Comparison of ENCODE assay signal across 33 cellular contexts in the genomic region with DNA sequence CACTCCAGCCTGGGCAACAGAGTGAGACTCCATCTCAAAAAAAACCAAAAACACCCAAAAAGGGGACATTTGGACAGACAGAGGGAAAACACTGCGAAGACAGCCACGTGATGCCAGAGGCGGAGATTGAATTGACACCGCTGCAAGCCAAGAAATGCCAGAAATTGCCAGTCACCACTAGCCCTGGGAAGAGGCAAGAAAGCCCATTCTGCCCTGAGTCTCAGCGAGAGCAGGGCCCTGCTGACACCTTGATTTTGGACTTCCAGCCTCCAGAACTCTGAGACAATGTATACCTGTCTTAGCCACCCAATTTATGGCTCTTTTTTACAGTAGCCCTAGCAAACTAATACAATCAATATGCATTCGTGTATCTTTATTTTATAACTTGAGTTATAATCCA. TPM values are rescaled to one million over a fixed set of nuclear protein-coding genes. Genes with fewer than 3 reads are reported as not detected.
DNase-seq lines count a peak whose midpoint lies in the region; ATAC-seq, FAIRE-seq and TF ChIP-seq lines count a peak whose summit lies in the region.
"Had no signal": no experiment of that assay in that cellular context is flagged by ENCODE, and none has a peak within 500 bp of the region (broad histone marks: within the 10 kb centered on the region; RNA-seq: fewer than 3 reads in every experiment).

No MANE protein-coding gene starts in this region.

- WGBS in trophoblast cell (ENCODE audit: extremely low coverage, insufficient coverage, insufficient read length): no CpG with 5 or more reads among the region's 6 CpGs
- 59% methylated on average over 6 of the region's 6 CpGs for WGBS in HepG2 (ENCODE audit: low lambda C conversion rate)

- POLR2A ChIA-PET in HEK293 (lab: Yijun Ruan, JAX) (interaction anchor here (1.6 kb wide), 1 partner anchor 11 kb away, joined by 6 read pairs; a partner anchor contains a TSS), HepG2 (lab: Yijun Ruan, JAX) (interaction anchor here (2.5 kb wide), 1 partner anchor 11 kb away, joined by 11 read pairs; a partner anchor contains a TSS)

- no peak overlapping the region for H3K27ac ChIP-seq in HEK293 (ENCODE audit: extremely low read depth, low read depth, low read length)
- peak overlapping the region; percentile 93; the same call in 1 of the 2 replicates for H3K27ac ChIP-seq in SK-N-MC
- no peak overlapping the region for H3K27ac ChIP-seq in colonic mucosa
- H3K27ac ChIP-seq in trophoblast cell (ENCODE audit: low read depth, low read length): no peak overlapping the region
- no peak overlapping the region for H3K27ac ChIP-seq in HepG2 (ENCODE audit: extremely low read length, insufficient read depth, low read length)
- H3K27ac ChIP-seq: BLaER1 had no signal

- TF ChIP-seq CTCF in HEK293 (tag by site-specific recombination; IDR thresholded peaks at IDR 0.05) (no peak), colonic mucosa (IDR thresholded peaks at IDR 0.05) (no peak), HepG2 (CRISPR knock-in tag; IDR thresholded peaks at IDR 0.05) (no peak)

- no peak overlapping the region for H2BK120ac ChIP-seq in trophoblast cell (ENCODE audit: insufficient read depth, low read length, poor library complexity)

- intact Hi-C loops in colonic mucosa (cut with DNase I) (no loop called here), HepG2 (cut with micrococcal nuclease; ENCODE audit: unreplicated experiment) (no loop called here)

- BruUV-seq in HepG2 (replicated peaks; lab: Mats Ljungman, UMichigan): no TSS peak

- H2BK5ac ChIP-seq in trophoblast cell (ENCODE audit: low read depth, low read length, poor library complexity): no peak overlapping the region

- no peak for FAIRE-seq in HepG2 (lab: Jason Lieb, UNC)
- FAIRE-seq: A204.1, GM12878, GM12892, GM18507 had no signal

- H3K4me3 ChIP-seq in HEK293 (ENCODE audit: low read depth, low read length) (no peak overlapping the region), SK-N-MC (no peak overlapping the region), colonic mucosa (no peak overlapping the region), trophoblast cell (ENCODE audit: low read depth, low read length) (no peak overlapping the region), HepG2 (replicated peaks in 1 of 3; ENCODE audit: insufficient read depth in 1 of 3, low read depth in 2 of 3, low read length in 3 of 3) (no peak overlapping the region)
- H3K4me3 ChIP-seq: BLaER1, GM12878 had no signal

- no peaks in the 10 kb centered on the region for H3K79me1 ChIP-seq in trophoblast cell (ENCODE audit: low read length)

- no peaks in the 10 kb centered on the region for H3K9me3 ChIP-seq in HEK293 (ENCODE audit: control insufficient read depth, insufficient read depth, low read depth, low read length)
- H3K9me3 ChIP-seq in SK-N-MC (ENCODE audit: low read depth, low read length): no peaks in the 10 kb centered on the region
- H3K9me3 ChIP-seq in colonic mucosa: no peaks in the 10 kb centered on the region
- no peaks in the 10 kb centered on the region for H3K9me3 ChIP-seq in trophoblast cell (ENCODE audit: insufficient read depth, low read depth, low read length)
- no peaks in the 10 kb centered on the region for H3K9me3 ChIP-seq in HepG2 (ENCODE audit: low read length)
- H3K9me3 ChIP-seq: BE2C, BLaER1 had no signal

- no peak overlapping the region for H3K14ac ChIP-seq in trophoblast cell (ENCODE audit: low read length)

- H3K4ac ChIP-seq in trophoblast cell (ENCODE audit: low read depth, low read length): no peak overlapping the region

- TF ChIP-seq POLR2A in HepG2 (IDR thresholded peaks at IDR 0.05; ENCODE audit: insufficient read depth in 1 of 2, low read depth in 2 of 2, low read length in 2 of 2): no peak

- H3K4me1 ChIP-seq in HEK293 (ENCODE audit: control insufficient read depth, insufficient read depth, low read length): no peaks in the 10 kb centered on the region
- H3K4me1 ChIP-seq in colonic mucosa: no peaks in the 10 kb centered on the region
- no peaks in the 10 kb centered on the region for H3K4me1 ChIP-seq in trophoblast cell (ENCODE audit: control insufficient read depth in 1 of 2, insufficient read depth in 2 of 2, low read length in 2 of 2)
- peaks cover 18% of the 10 kb centered on the region for H3K4me1 ChIP-seq in HepG2 (ENCODE audit: insufficient read depth, low read length)
- H3K4me1 ChIP-seq: BE2C, BLaER1 had no signal

- H3K36me3 ChIP-seq in HEK293 (ENCODE audit: control insufficient read depth in 2 of 2, insufficient read depth in 1 of 2, low read length in 2 of 2) (no peaks in the 10 kb centered on the region), SK-N-MC (ENCODE audit: insufficient read depth, low read length) (no peaks in the 10 kb centered on the region), colonic mucosa (no peaks in the 10 kb centered on the region), trophoblast cell (ENCODE audit: control insufficient read depth in 1 of 2, insufficient read depth in 2 of 2, low read length in 2 of 2) (no peaks in the 10 kb centered on the region), HepG2 (replicated peaks in 1 of 2; ENCODE audit: control insufficient read depth in 1 of 2, insufficient read depth in 2 of 2, low read length in 2 of 2) (no peaks in the 10 kb centered on the region)
- H3K36me3 ChIP-seq: BE2C, BLaER1 had no signal

- TF ChIP-seq EP300 in HepG2 (IDR thresholded peaks at IDR 0.05; ENCODE audit: low read depth in 2 of 2, low read length in 2 of 2) (no peak), HepG2 (CRISPR knock-in tag; IDR thresholded peaks at IDR 0.05; ENCODE audit: borderline replicate concordance) (no peak)

- H2AK5ac ChIP-seq in trophoblast cell (ENCODE audit: low read length): no peak overlapping the region

- H3K4me2 ChIP-seq in trophoblast cell (ENCODE audit: low read length) (no peak overlapping the region), HepG2 (ENCODE audit: low read depth, low read length) (no peak overlapping the region)
- H3K4me2 ChIP-seq: BLaER1 had no signal

- H4K8ac ChIP-seq in trophoblast cell (ENCODE audit: low read depth, low read length): no peak overlapping the region

- H3K79me2 ChIP-seq in trophoblast cell (ENCODE audit: control insufficient read depth, insufficient read depth, low read length, poor library complexity) (no peaks in the 10 kb centered on the region), HepG2 (ENCODE audit: insufficient read depth, low read length) (no peaks in the 10 kb centered on the region)

- no peak overlapping the region for H3K23ac ChIP-seq in trophoblast cell (ENCODE audit: low read length)

- no peak for DNase-seq in SK-N-MC (ENCODE audit: low read depth, low spot score)
- peak; percentile 6 for DNase-seq in colonic mucosa
- no peak for DNase-seq in trophoblast cell
- no peak for DNase-seq in stimulated activated CD4-positive, alpha-beta T cell treated with anti-CD3 and anti-CD28 coated beads, Interleukin-4, amount 100 ng/mL, for 4 hours
- no peak for DNase-seq in HepG2 (ENCODE audit: low spot score)
- DNase-seq in HUDEP-2 (lab: John Stamatoyannopoulos, UW; ENCODE audit: unreplicated experiment in 76 of 76): no peak
- DNase-seq: 8988T; ACHN; BE2C; C1 segment of cervical spinal cord; CD4-positive, alpha-beta memory T cell; CD4-positive, CD25-positive, alpha-beta regulatory T cell; CD8-positive, alpha-beta memory T cell; COR-L47; DMS 273 treated with DMSO at 0.1 percent for 48 hours; DMS153; DMS53; DMS79; DND-41; EL; GDM1 had no signal

- H2AFZ ChIP-seq in trophoblast cell (ENCODE audit: insufficient read depth, low read length, poor library complexity): no peak overlapping the region
- no peak overlapping the region for H2AFZ ChIP-seq in HepG2 (ENCODE audit: low read length)

- no peaks in the 10 kb centered on the region for H4K20me1 ChIP-seq in HepG2 (ENCODE audit: insufficient read depth, low read length)
- H4K20me1 ChIP-seq: BLaER1 had no signal

- no peak overlapping the region for H2BK12ac ChIP-seq in trophoblast cell (ENCODE audit: low read length)

- no peak overlapping the region for H4K91ac ChIP-seq in trophoblast cell (ENCODE audit: low read depth, low read length)

- in situ Hi-C loops in HepG2 (cut with HindIII; ENCODE audit: extremely low pct_ligation_motif_present, low pct_unique_long_range_greater_than_20kb): no loop called here

- no peak overlapping the region for H3K18ac ChIP-seq in trophoblast cell (ENCODE audit: low read length)

- H4K12ac ChIP-seq in trophoblast cell (ENCODE audit: low read depth, low read length): peak overlapping the region; percentile 3

- H3K27me3 ChIP-seq in colonic mucosa (no peaks in the 10 kb centered on the region), trophoblast cell (ENCODE audit: insufficient read depth, low read length) (no peaks in the 10 kb centered on the region), HepG2 (ENCODE audit: control insufficient read depth in 1 of 2, insufficient read depth in 2 of 2, low read length in 2 of 2) (peaks cover 0 to 12% of the 10 kb centered on the region in 2 experiments; a peak in 2 of 5 replicates)
- H3K27me3 ChIP-seq: BLaER1 had no signal

- no peak for TF ChIP-seq RAD21 in HepG2 (CRISPR knock-in tag; IDR thresholded peaks at IDR 0.05)

- H3K9ac ChIP-seq in SK-N-MC (ENCODE audit: insufficient read length) (no peak overlapping the region), colonic mucosa (ENCODE audit: low read depth in 2 of 2, low read length in 2 of 2) (no peak overlapping the region), trophoblast cell (ENCODE audit: low read length) (no peak overlapping the region), HepG2 (ENCODE audit: insufficient read depth, low read depth, low read length) (no peak overlapping the region)
- H3K9ac ChIP-seq: BLaER1 had no signal

- ATAC-seq in HG03520 (IDR thresholded peaks at IDR 0.05; ENCODE audit: unreplicated experiment) (no peak), HepG2 (no peak)
- ATAC-seq: GM12878 had no signal

- CTCF ChIA-PET in HEK293 (lab: Yijun Ruan, JAX) (interaction anchor here (0.6 to 1.3 kb wide), 2 partner anchors 9 to 772 kb away, joined by 3 to 9 read pairs; no protein-coding TSS in a partner anchor), HepG2 (lab: Yijun Ruan, JAX; ENCODE audit: low intra/inter-chr PET ratio, low total read pairs) (no interaction called here)

RNA-seq across cellular contexts. Expression of a gene that starts 7.4 kb away (rescaled TPM):
- total RNA-seq in colonic mucosa (10 to 100 TPM in 1 of 2 donors, 1 to 10 TPM in 1; 7.2 to 14.6 TPM), HepG2 (2016; rRNA removed; fragmentation: Illumina TruSeq; extraction: Trizol) (2.1 and 3.9 TPM in 2 replicates)
- polyA plus RNA-seq in trophoblast cell (2013): 0.07 and 0.12 TPM in 2 replicates
- 5.3 and 5.9 TPM in 2 replicates for total RNA-seq in HepG2 (2016; cell fraction: cytosol; rRNA removed; fragmentation: Illumina TruSeq; extraction: Trizol; ENCODE audit: low read depth)
- 2.5 and 4.7 TPM in 2 replicates for total RNA-seq in HepG2 (2016; cell fraction: insoluble cytoplasmic fraction; rRNA removed; fragmentation: Illumina TruSeq; extraction: Trizol)
- 3.3 and 3.5 TPM in 2 replicates for total RNA-seq in HepG2 (2016; cell fraction: membrane; rRNA removed; fragmentation: Illumina TruSeq; extraction: Trizol)
- total RNA-seq in HepG2 (2016; cell fraction: nucleus; rRNA removed; fragmentation: Illumina TruSeq; extraction: Trizol): 1.9 and 3.2 TPM in 2 replicates
- 22.6 and 25.2 TPM in 2 replicates for polyA plus RNA-seq in HepG2 (2011; rRNA removed)
- polyA plus RNA-seq in HepG2 (2011; cell fraction: cytosol; rRNA removed): 19.0 and 41.0 TPM in 2 replicates
- 8.4 and 9.6 TPM in 2 replicates for polyA plus RNA-seq in HepG2 (2011; cell fraction: nucleus; rRNA removed)
- polyA plus RNA-seq in HepG2 (2012): 3.4 and 4.6 TPM in 2 replicates
- polyA plus RNA-seq in HepG2 (2016; cell fraction: cytosol; fragmentation: Illumina TruSeq; extraction: Trizol; ENCODE audit: low read depth): 4.2 and 5.7 TPM in 2 replicates
- polyA plus RNA-seq in HepG2 (2016; cell fraction: insoluble cytoplasmic fraction; fragmentation: Illumina TruSeq; extraction: Trizol; ENCODE audit: low read depth): 2.0 and 2.4 TPM in 2 replicates
- polyA plus RNA-seq in HepG2 (2016; cell fraction: membrane; fragmentation: Illumina TruSeq; extraction: Trizol; ENCODE audit: low read depth): 3.2 and 3.8 TPM in 2 replicates
- polyA plus RNA-seq in HepG2 (2016; cell fraction: nucleus; fragmentation: Illumina TruSeq; extraction: Trizol; ENCODE audit: insufficient read depth, low read depth): 5.4 and 7.5 TPM in 2 replicates
- polyA minus RNA-seq in HepG2 (2011; rRNA and poly(A)+ RNA removed; ENCODE audit: low replicate concordance): 9.0 and 27.1 TPM in 2 replicates
- 8.7 and 9.5 TPM in 2 replicates for polyA minus RNA-seq in HepG2 (2011; cell fraction: cytosol; rRNA and poly(A)+ RNA removed)
- polyA minus RNA-seq in HepG2 (2011; cell fraction: nucleus; rRNA and poly(A)+ RNA removed): 0.77 and 1.6 TPM in 2 replicates
- total RNA-seq: CD4-positive, CD25-positive, alpha-beta regulatory T cell had no signal
- polyA plus RNA-seq: CD14-positive monocyte had no signal

RNA-seq across cellular contexts. Expression of a gene that starts 10.9 kb away (rescaled TPM):
- total RNA-seq in colonic mucosa (10 to 100 TPM; 32.5 to 35.0 TPM), HepG2 (2016; rRNA removed; fragmentation: Illumina TruSeq; extraction: Trizol) (9.0 and 9.2 TPM in 2 replicates)
- 7.1 and 7.5 TPM in 2 replicates for polyA plus RNA-seq in trophoblast cell (2013)
- total RNA-seq in HepG2 (2016; cell fraction: cytosol; rRNA removed; fragmentation: Illumina TruSeq; extraction: Trizol; ENCODE audit: low read depth): 0.79 and 1.3 TPM in 2 replicates
- total RNA-seq in HepG2 (2016; cell fraction: insoluble cytoplasmic fraction; rRNA removed; fragmentation: Illumina TruSeq; extraction: Trizol): 7.9 and 8.6 TPM in 2 replicates
- 2.8 and 3.1 TPM in 2 replicates for total RNA-seq in HepG2 (2016; cell fraction: membrane; rRNA removed; fragmentation: Illumina TruSeq; extraction: Trizol)
- total RNA-seq in HepG2 (2016; cell fraction: nucleus; rRNA removed; fragmentation: Illumina TruSeq; extraction: Trizol): 5.1 and 5.3 TPM in 2 replicates
- 9.2 and 10.7 TPM in 2 replicates for polyA plus RNA-seq in HepG2 (2011; rRNA removed)
- 11.7 and 12.2 TPM in 2 replicates for polyA plus RNA-seq in HepG2 (2011; cell fraction: cytosol; rRNA removed)
- polyA plus RNA-seq in HepG2 (2011; cell fraction: nucleus; rRNA removed): 12.1 and 12.6 TPM in 2 replicates
- polyA plus RNA-seq in HepG2 (2012): 6.0 and 9.7 TPM in 2 replicates
- 0.86 and 1.1 TPM in 2 replicates for polyA plus RNA-seq in HepG2 (2016; cell fraction: cytosol; fragmentation: Illumina TruSeq; extraction: Trizol; ENCODE audit: low read depth)
- 11.6 and 12.5 TPM in 2 replicates for polyA plus RNA-seq in HepG2 (2016; cell fraction: insoluble cytoplasmic fraction; fragmentation: Illumina TruSeq; extraction: Trizol; ENCODE audit: low read depth)
- polyA plus RNA-seq in HepG2 (2016; cell fraction: membrane; fragmentation: Illumina TruSeq; extraction: Trizol; ENCODE audit: low read depth): 2.0 and 3.3 TPM in 2 replicates
- polyA plus RNA-seq in HepG2 (2016; cell fraction: nucleus; fragmentation: Illumina TruSeq; extraction: Trizol; ENCODE audit: insufficient read depth, low read depth): 7.6 and 8.3 TPM in 2 replicates
- polyA minus RNA-seq in HepG2 (2011; rRNA and poly(A)+ RNA removed; ENCODE audit: low replicate concordance): 27.5 and 69.5 TPM in 2 replicates
- 8.3 and 10.6 TPM in 2 replicates for polyA minus RNA-seq in HepG2 (2011; cell fraction: cytosol; rRNA and poly(A)+ RNA removed)
- polyA minus RNA-seq in HepG2 (2011; cell fraction: nucleus; rRNA and poly(A)+ RNA removed): 9.5 and 12.8 TPM in 2 replicates

RNA-seq across cellular contexts. Expression of a gene that starts 13.2 kb away (rescaled TPM):
- total RNA-seq in colonic mucosa (under 1 TPM in 1 of 2 donors, not detected in 1; 0.12 TPM), HepG2 (2016; rRNA removed; fragmentation: Illumina TruSeq; extraction: Trizol) (6.1 and 14.9 TPM in 2 replicates)
- polyA plus RNA-seq in trophoblast cell (2013): not detected in 2 replicates
- total RNA-seq in HepG2 (2016; cell fraction: cytosol; rRNA removed; fragmentation: Illumina TruSeq; extraction: Trizol; ENCODE audit: low read depth): 1.3 and 1.6 TPM in 2 replicates
- 5.1 and 14.3 TPM in 2 replicates for total RNA-seq in HepG2 (2016; cell fraction: insoluble cytoplasmic fraction; rRNA removed; fragmentation: Illumina TruSeq; extraction: Trizol)
- total RNA-seq in HepG2 (2016; cell fraction: membrane; rRNA removed; fragmentation: Illumina TruSeq; extraction: Trizol): 3.9 and 5.2 TPM in 2 replicates
- 20.7 and 23.6 TPM in 2 replicates for total RNA-seq in HepG2 (2016; cell fraction: nucleus; rRNA removed; fragmentation: Illumina TruSeq; extraction: Trizol)
- 108 and 131 TPM in 2 replicates for polyA plus RNA-seq in HepG2 (2011; rRNA removed)
- polyA plus RNA-seq in HepG2 (2011; cell fraction: cytosol; rRNA removed): 102 and 125 TPM in 2 replicates
- polyA plus RNA-seq in HepG2 (2011; cell fraction: nucleus; rRNA removed): 476 and 502 TPM in 2 replicates
- polyA plus RNA-seq in HepG2 (2012): 40.7 and 74.1 TPM in 2 replicates
- polyA plus RNA-seq in HepG2 (2016; cell fraction: cytosol; fragmentation: Illumina TruSeq; extraction: Trizol; ENCODE audit: low read depth): 2.1 and 3.1 TPM in 2 replicates
- polyA plus RNA-seq in HepG2 (2016; cell fraction: insoluble cytoplasmic fraction; fragmentation: Illumina TruSeq; extraction: Trizol; ENCODE audit: low read depth): 8.4 and 8.5 TPM in 2 replicates
- polyA plus RNA-seq in HepG2 (2016; cell fraction: membrane; fragmentation: Illumina TruSeq; extraction: Trizol; ENCODE audit: low read depth): 3.3 and 4.5 TPM in 2 replicates
- 40.5 and 42.0 TPM in 2 replicates for polyA plus RNA-seq in HepG2 (2016; cell fraction: nucleus; fragmentation: Illumina TruSeq; extraction: Trizol; ENCODE audit: insufficient read depth, low read depth)
- polyA minus RNA-seq in HepG2 (2011; rRNA and poly(A)+ RNA removed; ENCODE audit: low replicate concordance): 0.16 and 255 TPM in 2 replicates
- 39.8 and 42.8 TPM in 2 replicates for polyA minus RNA-seq in HepG2 (2011; cell fraction: cytosol; rRNA and poly(A)+ RNA removed)
- polyA minus RNA-seq in HepG2 (2011; cell fraction: nucleus; rRNA and poly(A)+ RNA removed): 79.3 and 125 TPM in 2 replicates
- total RNA-seq: A673, Daoy, G401 had no signal
- polyA plus RNA-seq: AG04450; CD14-positive monocyte; CD4-positive, CD25-positive, alpha-beta regulatory T cell had no signal

RNA-seq across cellular contexts. Expression of a gene that starts 40.2 kb away (rescaled TPM):
- total RNA-seq in colonic mucosa: 10 to 100 TPM; 26.0 to 27.1 TPM
- polyA plus RNA-seq in trophoblast cell (2013): 2.8 and 5.7 TPM in 2 replicates
- 3.2 and 8.9 TPM in 2 replicates for total RNA-seq in HepG2 (2016; rRNA removed; fragmentation: Illumina TruSeq; extraction: Trizol)
- total RNA-seq in HepG2 (2016; cell fraction: cytosol; rRNA removed; fragmentation: Illumina TruSeq; extraction: Trizol; ENCODE audit: low read depth): 3.1 and 5.0 TPM in 2 replicates
- 2.8 and 9.5 TPM in 2 replicates for total RNA-seq in HepG2 (2016; cell fraction: insoluble cytoplasmic fraction; rRNA removed; fragmentation: Illumina TruSeq; extraction: Trizol)
- total RNA-seq in HepG2 (2016; cell fraction: membrane; rRNA removed; fragmentation: Illumina TruSeq; extraction: Trizol): 3.1 and 3.8 TPM in 2 replicates
- 13.3 and 14.8 TPM in 2 replicates for total RNA-seq in HepG2 (2016; cell fraction: nucleus; rRNA removed; fragmentation: Illumina TruSeq; extraction: Trizol)
- 18.0 and 20.4 TPM in 2 replicates for polyA plus RNA-seq in HepG2 (2011; rRNA removed)
- 3.9 and 6.8 TPM in 2 replicates for polyA plus RNA-seq in HepG2 (2011; cell fraction: cytosol; rRNA removed)
- polyA plus RNA-seq in HepG2 (2011; cell fraction: nucleus; rRNA removed): 181 and 258 TPM in 2 replicates
- 13.0 and 15.3 TPM in 2 replicates for polyA plus RNA-seq in HepG2 (2012)
- 0.96 and 1.4 TPM in 2 replicates for polyA plus RNA-seq in HepG2 (2016; cell fraction: cytosol; fragmentation: Illumina TruSeq; extraction: Trizol; ENCODE audit: low read depth)
- polyA plus RNA-seq in HepG2 (2016; cell fraction: insoluble cytoplasmic fraction; fragmentation: Illumina TruSeq; extraction: Trizol; ENCODE audit: low read depth): 5.7 and 8.2 TPM in 2 replicates
- 2.0 and 4.2 TPM in 2 replicates for polyA plus RNA-seq in HepG2 (2016; cell fraction: membrane; fragmentation: Illumina TruSeq; extraction: Trizol; ENCODE audit: low read depth)
- polyA plus RNA-seq in HepG2 (2016; cell fraction: nucleus; fragmentation: Illumina TruSeq; extraction: Trizol; ENCODE audit: insufficient read depth, low read depth): 34.1 and 49.0 TPM in 2 replicates
- polyA minus RNA-seq in HepG2 (2011; rRNA and poly(A)+ RNA removed; ENCODE audit: low replicate concordance): 34.0 and 38.3 TPM in 2 replicates
- polyA minus RNA-seq in HepG2 (2011; cell fraction: cytosol; rRNA and poly(A)+ RNA removed): 9.9 and 10.3 TPM in 2 replicates
- 63.8 and 80.3 TPM in 2 replicates for polyA minus RNA-seq in HepG2 (2011; cell fraction: nucleus; rRNA and poly(A)+ RNA removed)
